8 cellular contexts compared by ENCODE assay signal in the genomic region with DNA sequence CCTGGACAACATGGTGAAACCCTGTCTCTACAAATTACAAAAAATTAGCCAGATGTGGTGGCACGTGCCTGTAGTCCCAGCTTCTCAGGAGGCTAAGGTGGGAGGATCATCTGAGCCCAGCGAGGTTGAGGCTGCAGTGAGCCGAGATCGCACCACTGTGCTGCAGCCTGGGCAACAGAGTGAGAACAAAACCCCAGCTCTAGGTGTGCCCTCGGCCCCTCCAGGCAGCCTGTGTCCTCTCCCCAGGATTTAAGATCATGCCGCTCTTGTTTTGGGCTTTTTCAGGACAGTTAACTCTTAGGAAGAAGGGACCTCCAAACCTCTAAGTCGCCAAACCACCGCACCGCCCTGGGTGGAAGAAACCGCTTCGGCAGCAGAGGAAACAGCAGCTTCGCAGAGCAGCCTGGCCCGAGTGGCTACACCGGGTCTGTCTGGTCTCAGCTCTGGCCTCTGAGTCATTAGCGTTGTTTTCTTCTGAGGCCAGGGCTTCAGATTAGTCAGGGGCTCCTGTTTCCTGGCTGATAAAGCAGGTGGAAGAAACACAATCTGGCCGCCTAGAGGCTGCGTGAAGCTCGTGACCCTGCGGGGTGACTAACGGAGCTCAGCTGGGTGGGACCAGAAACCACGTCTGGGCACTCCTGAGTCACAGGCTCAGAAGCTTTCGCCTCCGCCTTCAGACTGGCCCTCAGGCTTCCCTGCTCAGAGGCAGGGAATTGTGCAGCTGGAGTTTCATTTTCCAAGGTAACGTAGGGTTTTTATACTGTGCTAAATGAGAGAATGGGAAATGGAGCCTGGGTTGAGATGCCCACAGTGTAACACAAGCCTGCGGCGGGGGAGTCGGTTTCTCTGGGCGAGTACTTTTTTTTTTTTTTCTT. TPM values are rescaled to one million over a fixed set of nuclear protein-coding genes. Genes with fewer than 3 reads are reported as not detected.
DNase-seq lines count a peak whose midpoint lies in the region; ATAC-seq, FAIRE-seq and TF ChIP-seq lines count a peak whose summit lies in the region.

No MANE protein-coding gene starts in this region.

- H3K9ac ChIP-seq in HUES6 (ENCODE audit: low read length) (peak overlapping the region; percentile 50), keratinocyte (ENCODE audit: control insufficient read depth, extremely low read depth, insufficient read depth, low read length) (peak overlapping the region; percentile 71)

- H3K4me1 ChIP-seq in HUES6 (ENCODE audit: control insufficient read depth, insufficient read depth, low read length) (peaks cover 25% of the 10 kb centered on the region), body of pancreas (peaks cover 6% of the 10 kb centered on the region), keratinocyte (ENCODE audit: control insufficient read depth, extremely low read depth, insufficient read depth, low read length) (peaks cover 34% of the 10 kb centered on the region)

- peak in 1 of 7 experiments; percentile 28 for TF ChIP-seq CTCF in body of pancreas (IDR thresholded peaks at IDR 0.05)
- TF ChIP-seq CTCF in keratinocyte (optimal IDR thresholded peaks at IDR 0.05 in 1 of 3, IDR thresholded peaks at IDR 0.05 in 1 of 3, conservative IDR thresholded peaks at IDR 0.05 in 1 of 3; ENCODE audit: extremely low read depth in 1 of 3, insufficient read depth in 2 of 3, low read length in 3 of 3), result peak in 2 of 3 experiments; percentile 14 to 17

- H3K27me3 ChIP-seq in HUES6 (ENCODE audit: control insufficient read depth, insufficient read depth, low read length), result no peaks in the 10 kb centered on the region
- no peaks in the 10 kb centered on the region for H3K27me3 ChIP-seq in body of pancreas
- no peaks in the 10 kb centered on the region for H3K27me3 ChIP-seq in keratinocyte (ENCODE audit: control insufficient read depth, extremely low read depth, insufficient read depth, low read length)

- no peaks in the 10 kb centered on the region for H3K36me3 ChIP-seq in HUES6 (ENCODE audit: control insufficient read depth, insufficient read depth, low read length)
- H3K36me3 ChIP-seq in body of pancreas (replicated peaks in 1 of 2; ENCODE audit: insufficient read depth in 1 of 2, low read depth in 2 of 2), result no peaks in the 10 kb centered on the region
- no peaks in the 10 kb centered on the region for H3K36me3 ChIP-seq in keratinocyte (ENCODE audit: control insufficient read depth in 2 of 2, extremely low read depth in 1 of 2, insufficient read depth in 2 of 2, low read length in 2 of 2)

- DNase-seq in ELR (ENCODE audit: low read depth), result peak; percentile 99
- DNase-seq in UCSD-AML1 (lab: John Stamatoyannopoulos, UW; ENCODE audit: unreplicated experiment), result peak; percentile 83
- peak; percentile 39 to 94 (median 72) for DNase-seq in body of pancreas
- DNase-seq in keratinocyte (ENCODE audit: low read depth, low spot score), result peak; percentile 95
- peak; percentile 38 to 45 for DNase-seq in stimulated activated CD4-positive, alpha-beta T cell treated with anti-CD3 and anti-CD28 coated beads, Interleukin-1b, Interleukin-23, amount 100 ng/mL, for 4 hours (ENCODE audit: low read depth in 2 of 2)
- no peak for DNase-seq in middle frontal gyrus (ENCODE audit: extremely low spot score, low spot score)

- no peaks in the 10 kb centered on the region for H3K9me1 ChIP-seq in keratinocyte (ENCODE audit: control insufficient read depth, extremely low read depth, insufficient read depth, low read length)

- peak; percentile 81 for ATAC-seq in GM21576 (IDR thresholded peaks at IDR 0.05; ENCODE audit: unreplicated experiment)
- ATAC-seq in body of pancreas, result peak; percentile 80

- WGBS in body of pancreas, 2 donors, result 46 to 47% methylated on average over 17 to 28 of the region's 28 CpGs

- H3K9me3 ChIP-seq in HUES6 (ENCODE audit: control insufficient read depth, insufficient read depth, low read depth, low read length), result no peaks in the 10 kb centered on the region
- no peaks in the 10 kb centered on the region for H3K9me3 ChIP-seq in body of pancreas
- H3K9me3 ChIP-seq in keratinocyte (ENCODE audit: control insufficient read depth, low read depth, low read length), result no peaks in the 10 kb centered on the region

- peak; percentile 78 for FAIRE-seq in keratinocyte (lab: Jason Lieb, UNC)

- peak; percentile 23 to 79 (median 43) for TF ChIP-seq POLR2A in body of pancreas (IDR thresholded peaks at IDR 0.05)

- H3K79me2 ChIP-seq in keratinocyte (ENCODE audit: control insufficient read depth, insufficient read depth, low read length), result no peaks in the 10 kb centered on the region

- H2AFZ ChIP-seq in keratinocyte (ENCODE audit: control insufficient read depth, low read length), result no peak overlapping the region

- peak overlapping the region; percentile 81 for H3K4me2 ChIP-seq in keratinocyte (ENCODE audit: control insufficient read depth, extremely low read depth, insufficient read depth, low read depth, low read length)

- dilution Hi-C loops in keratinocyte (cut with MboI; ENCODE audit: extremely low pct_ligation_motif_present, low sequenced_read_pairs), result no loop called here

- peak overlapping the region; percentile 43; the same call in 1 of the 2 replicates for H3K27ac ChIP-seq in HUES6 (ENCODE audit: low read depth, low read length)
- peak overlapping the region in 3 of 4 donors; percentile 1 to 75 (median 5) for H3K27ac ChIP-seq in body of pancreas
- H3K27ac ChIP-seq in keratinocyte (ENCODE audit: control insufficient read depth, insufficient read depth, low read length), result peak overlapping the region; percentile 86

- intact Hi-C loops in body of pancreas (cut with DNase I), result no loop called here

- H4K20me1 ChIP-seq in keratinocyte (ENCODE audit: control insufficient read depth, extremely low read depth, insufficient read depth, low read length), result no peaks in the 10 kb centered on the region

- H3K4me3 ChIP-seq in HUES6 (ENCODE audit: low read depth, low read length) (no peak overlapping the region), body of pancreas (no peak overlapping the region), keratinocyte (ENCODE audit: control insufficient read depth in 2 of 3, extremely low read depth in 1 of 3, insufficient read depth in 2 of 3, low read depth in 1 of 3, low read length in 3 of 3) (peak overlapping the region; percentile 7 to 39 (median 29))

RNA-seq across cellular contexts. Expression of a gene that starts 44.7 kb away (rescaled TPM):
- 1 to 10 TPM; 4.2 to 6.3 TPM for total RNA-seq in body of pancreas
- polyA plus RNA-seq in keratinocyte, result 1.4 to 6.8 TPM (median 6.8 TPM) in 3 replicates
- 1.3 TPM for polyA plus RNA-seq in keratinocyte (2011; ENCODE audit: low read depth)
- polyA plus RNA-seq in keratinocyte (2011; cell fraction: cytosol; rRNA removed), result 1.9 and 2.0 TPM in 2 replicates
- 2.2 and 2.8 TPM in 2 replicates for polyA plus RNA-seq in keratinocyte (2011; cell fraction: nucleus; rRNA removed)
- polyA plus RNA-seq in keratinocyte (2012; ENCODE audit: low replicate concordance), result 0.80 and 4.2 TPM in 2 replicates
- 1.9 to 5.1 TPM (median 3.1 TPM) in 3 replicates for polyA minus RNA-seq in keratinocyte
- polyA minus RNA-seq in keratinocyte (2011; cell fraction: cytosol; rRNA and poly(A)+ RNA removed), result 1.2 TPM
- polyA minus RNA-seq in keratinocyte (2011; cell fraction: nucleus; rRNA and poly(A)+ RNA removed), result 2.0 and 4.0 TPM in 2 replicates

RNA-seq across cellular contexts. Expression of a gene that starts 50.0 kb away (rescaled TPM):
- total RNA-seq in body of pancreas, result under 1 TPM in 1 of 2 donors, not detected in 1; 0.26 TPM
- not detected in 3 replicates for polyA plus RNA-seq in keratinocyte
- polyA plus RNA-seq in keratinocyte (2011; ENCODE audit: low read depth), result not detected
- not detected in 2 replicates for polyA plus RNA-seq in keratinocyte (2011; cell fraction: cytosol; rRNA removed)
- polyA plus RNA-seq in keratinocyte (2011; cell fraction: nucleus; rRNA removed), result 0.12 TPM in 1 of 2 replicates, not detected in the other
- polyA plus RNA-seq in keratinocyte (2012; ENCODE audit: low replicate concordance), result not detected in 2 replicates
- not detected in 3 replicates for polyA minus RNA-seq in keratinocyte
- polyA minus RNA-seq in keratinocyte (2011; cell fraction: cytosol; rRNA and poly(A)+ RNA removed), result not detected
- polyA minus RNA-seq in keratinocyte (2011; cell fraction: nucleus; rRNA and poly(A)+ RNA removed), result not detected in 2 replicates

Comparison
In these comparisons a context has a peak if more than half of its experiments do, and no peak if none do; other contexts are left out.
1. H3K27ac ChIP-seq: peak in every context shown above with its lines; median percentile 86 in keratinocyte; 43 in HUES6; 5 in body of pancreas.
2. H3K4me3 ChIP-seq: peak in keratinocyte (3 of 3); none in HUES6 (single experiment) and body of pancreas (0 of 2).